In genomic region chr3:172039352-172040077, GRCh38 we compare ENCODE assay signal across 7 cellular contexts. TPM values are rescaled to one million over a fixed set of nuclear protein-coding genes. Genes with fewer than 3 reads are reported as not detected.
DNase-seq lines count a peak whose midpoint lies in the region; ATAC-seq, FAIRE-seq and TF ChIP-seq lines count a peak whose summit lies in the region.

FNDC3B (plus strand) TSS chr3:172039578; CDS start chr3:172112480, 72,902 bp downstream.

- H3K27ac Mint-ChIP-seq in astrocyte (ENCODE audit: unreplicated experiment): peak within 1 kb of the TSS; percentile 99

- peak within 1 kb of the TSS; percentile 100 for H3K9ac ChIP-seq in astrocyte (ENCODE audit: low read length)

- H3K4me3 Mint-ChIP-seq in astrocyte (ENCODE audit: unreplicated experiment): peak within 1 kb of the TSS; percentile 95

- TF ChIP-seq CTCF in astrocyte (IDR thresholded peaks at IDR 0.05; ENCODE audit: insufficient read depth, low read depth, low read length): no peak

- no peaks in the 10 kb centered on the region for H3K27me3 Mint-ChIP-seq in astrocyte (ENCODE audit: low read depth, unreplicated experiment)

- DNase-seq in NCI-H2029 (lab: John Stamatoyannopoulos, UW) (peak; percentile 91), T-helper 22 cell (ENCODE audit: low read depth) (peak; percentile 82), astrocyte (ENCODE audit: low read depth) (peak; percentile 94), hepatic stellate cell (ENCODE audit: low spot score) (peak; percentile 88), retina (peak; percentile 98)

- H3K4me1 Mint-ChIP-seq in astrocyte (ENCODE audit: low read depth, unreplicated experiment): peaks cover 29% of the 10 kb centered on the region

- FAIRE-seq in astrocyte (lab: Jason Lieb, UNC): no peak

- H2AFZ ChIP-seq in astrocyte (ENCODE audit: low read depth, low read length): peak within 1 kb of the TSS; percentile 79

- H3K27me3 ChIP-seq in astrocyte (ENCODE audit: insufficient read depth, low read length): no peaks in the 10 kb centered on the region

- no peaks in the 10 kb centered on the region for H3K9me3 Mint-ChIP-seq in astrocyte (ENCODE audit: unreplicated experiment)

- H3K9me3 ChIP-seq in astrocyte (ENCODE audit: insufficient read depth, low read depth, low read length): no peaks in the 10 kb centered on the region

- peak within 1 kb of the TSS; percentile 92 for H3K4me3 ChIP-seq in astrocyte (ENCODE audit: insufficient read depth, low read depth, low read length)

- peaks cover 7% of the 10 kb centered on the region for H3K36me3 Mint-ChIP-seq in astrocyte (ENCODE audit: low read depth, unreplicated experiment)

- H3K79me2 ChIP-seq in astrocyte (ENCODE audit: insufficient read depth, low read length): peaks cover 56% of the 10 kb centered on the region

- ATAC-seq in GM18502 (IDR thresholded peaks at IDR 0.05; ENCODE audit: poor library complexity, unreplicated experiment) (peak; percentile 81), HG02970 (IDR thresholded peaks at IDR 0.05; ENCODE audit: low FRiP score, unreplicated experiment) (peak; percentile 72)

- H3K27ac ChIP-seq in astrocyte (ENCODE audit: low read depth, low read length): peak within 1 kb of the TSS; percentile 99

- peaks cover 16% of the 10 kb centered on the region for H3K4me1 ChIP-seq in astrocyte (ENCODE audit: insufficient read depth, low read length)

- H3K36me3 ChIP-seq in astrocyte (ENCODE audit: insufficient read depth, low read length): peaks cover 3% of the 10 kb centered on the region

- H4K20me1 ChIP-seq in astrocyte (ENCODE audit: insufficient read depth, low read length): peaks cover 33% of the 10 kb centered on the region

- H3K4me2 ChIP-seq in astrocyte (ENCODE audit: low read length): peak within 1 kb of the TSS; percentile 90

RNA-seq across cellular contexts. Expression of gene FNDC3B, which starts in this region (rescaled TPM):
- 327 and 332 TPM in 2 replicates for total RNA-seq in astrocyte

Comparison
In these comparisons a context has a peak if more than half of its experiments do, and no peak if none do; other contexts are left out.
1. Peak in every context shown above with its lines: DNase-seq, ATAC-seq, H3K4me3 ChIP-seq and H3K27ac ChIP-seq.